ENCODE assay signal across 15 cellular contexts in genomic region chr18:13370995-13371625, GRCh38.
"Had no signal": no experiment of that assay in that cellular context is flagged by ENCODE, and none has a peak within 500 bp of the region (broad histone marks: within the 10 kb centered on the region; RNA-seq: fewer than 3 reads in every experiment).

No MANE protein-coding gene starts in this region.

- H3K4me3 ChIP-seq: gastroesophageal sphincter, lung, testis had no signal

- H3K9ac ChIP-seq: SK-N-SH had no signal

- H3K36me3 ChIP-seq: gastroesophageal sphincter had no signal

- H3K9me3 Mint-ChIP-seq: activated B cell treated with CpG ODN at 0.5 μM for 24 hours; activated T-cell treated with anti-CD3 and anti-CD28 coated beads, Interleukin-2, amount 50 U/mL, for 4 hours; nephron progenitor cell; stimulated activated naive CD8-positive, alpha-beta T cell treated with anti-CD3 and anti-CD28 coated beads, Interleukin-15, Interleukin-2, amounts not matched to agents 100 ng/mL and 50 ng/mL, for 24 hours had no signal

- H3K9me3 ChIP-seq: gastroesophageal sphincter, SK-N-SH, testis had no signal

- H3K27me3 Mint-ChIP-seq: stimulated activated naive CD8-positive, alpha-beta T cell treated with anti-CD3 and anti-CD28 coated beads, Interleukin-15, Interleukin-2, amounts not matched to agents 100 ng/mL and 50 ng/mL, for 24 hours had no signal

- H3K4me3 Mint-ChIP-seq: activated CD8-positive, alpha-beta memory T cell treated with anti-CD3 and anti-CD28 coated beads, Interleukin-2, amount 10 ng/mL, durations not matched to agents 7 days and 5 days; activated T-cell treated with anti-CD3 and anti-CD28 coated beads, Interleukin-2, amount 50 U/mL, for 4 hours; nephron progenitor cell; stimulated activated naive CD8-positive, alpha-beta T cell treated with anti-CD3 and anti-CD28 coated beads, Interleukin-15, Interleukin-2, amounts not matched to agents 100 ng/mL and 50 ng/mL, for 24 hours had no signal

- ATAC-seq: activated CD8-positive, alpha-beta memory T cell treated with anti-CD3 and anti-CD28 coated beads, Interleukin-2, amount 10 ng/mL, durations not matched to agents 7 days and 5 days; activated T-cell treated with anti-CD3 and anti-CD28 coated beads, Interleukin-2, amount 50 U/mL, for 4 hours; gastroesophageal sphincter had no signal

- H3K4me1 ChIP-seq: testis had no signal

- H3K36me3 Mint-ChIP-seq: activated CD8-positive, alpha-beta memory T cell treated with anti-CD3 and anti-CD28 coated beads, Interleukin-2, amount 10 ng/mL, durations not matched to agents 7 days and 5 days had no signal

- H3K27ac Mint-ChIP-seq: activated CD8-positive, alpha-beta memory T cell treated with anti-CD3 and anti-CD28 coated beads, Interleukin-2, amount 10 ng/mL, durations not matched to agents 7 days and 5 days; nephron progenitor cell; stimulated activated naive CD8-positive, alpha-beta T cell treated with anti-CD3 and anti-CD28 coated beads, Interleukin-15, Interleukin-2, amounts not matched to agents 100 ng/mL and 50 ng/mL, for 24 hours had no signal

- DNase-seq: activated B cell treated with CpG ODN at 0.5 μM for 24 hours; activated CD4-positive, alpha-beta T cell treated with anti-CD3 and anti-CD28 coated beads, Interleukin-2, amount 50 U/mL, for 1 hour; activated CD8-positive, alpha-beta memory T cell treated with anti-CD3 and anti-CD28 coated beads, Interleukin-2, amount 10 ng/mL, durations not matched to agents 7 days and 5 days; activated gamma-delta T cell treated with Interleukin-2 at 50 U/mL for 16 hours; activated T-cell treated with anti-CD3 and anti-CD28 coated beads, Interleukin-2, amount 50 U/mL, for 4 hours; effector memory CD4-positive, alpha-beta T cell; nephron progenitor cell; SK-N-SH; stimulated activated CD4-positive, alpha-beta T cell treated with anti-CD3 and anti-CD28 coated beads, Interleukin-4, amount 100 ng/mL, for 1 hour; stimulated activated CD8-positive, alpha-beta memory T cell treated with anti-CD3 and anti-CD28 coated beads, Interleukin-4, amount 100 ng/mL, for 48 hours; testis had no signal

- H3K4me2 ChIP-seq: SK-N-SH had no signal

- H3K27me3 ChIP-seq: gastroesophageal sphincter, testis had no signal

- H3K27ac ChIP-seq: epithelial cell of prostate, gastroesophageal sphincter, testis had no signal
